17 cellular contexts compared by ENCODE assay signal in genomic region chr2:205808493-205809121, GRCh38.
DNase-seq lines count a peak whose midpoint lies in the region; TF ChIP-seq lines count a peak whose summit lies in the region.
"Had no signal": no experiment of that assay in that cellular context is flagged by ENCODE, and none has a peak within 500 bp of the region (broad histone marks: within the 10 kb centered on the region; RNA-seq: fewer than 3 reads in every experiment).

No MANE protein-coding gene starts in this region.

- DNase-seq in GM23248 = peak; percentile 37
- peak; percentile 56 for DNase-seq in NCI-H1694 treated with DMSO at 0.1 percent for 48 hours (lab: John Stamatoyannopoulos, UW)
- peak; percentile 81 for DNase-seq in fibroblast of gingiva (ENCODE audit: low read depth)
- DNase-seq in progenitor cell of endocrine pancreas (ENCODE audit: low spot score, unreplicated experiment) = no peak
- DNase-seq in NCI-H526 treated with DMSO at 0.1 percent for 48 hours (lab: John Stamatoyannopoulos, UW) = no peak
- no peak for DNase-seq in activated CD4-positive, alpha-beta T cell treated with anti-CD3 and anti-CD28 coated beads, Interleukin-2, amount 10 ng/mL, durations not matched to agents 24 days and 14 days
- DNase-seq in GM10266 (ENCODE audit: extremely low spot score) = no peak
- no peak for DNase-seq in activated CD4-positive, CD25-positive, alpha-beta regulatory T cell treated with anti-CD3 and anti-CD28 coated beads, Interleukin-2, amount 50 U/mL, for 72 hours
- DNase-seq: activated CD4-positive, alpha-beta T cell treated with anti-CD3 and anti-CD28 coated beads for 36 hours; NCI-H187; NCI-H510A; stimulated activated CD4-positive, alpha-beta T cell treated with anti-CD3 and anti-CD28 coated beads, Interleukin-12 subunit alpha, Interleukin-12 subunit beta, amount 100 ng/mL, for 4 hours had no signal

- WGBS in GM23248 (ENCODE audit: low coverage in 1 of 2, low lambda C conversion rate in 2 of 2, missing lambda C conversion rate in 2 of 2), 2 experiments = 3 to 5% methylated on average over 7 of the region's 7 CpGs

- no peaks in the 10 kb centered on the region for H3K27me3 Mint-ChIP-seq in progenitor cell of endocrine pancreas
- peaks cover 19% of the 10 kb centered on the region for H3K27me3 Mint-ChIP-seq in activated CD4-positive, alpha-beta T cell treated with anti-CD3 and anti-CD28 coated beads, Interleukin-2, amount 10 ng/mL, durations not matched to agents 24 days and 14 days

- no peaks in the 10 kb centered on the region for H3K9me2 ChIP-seq in GM23248 (ENCODE audit: insufficient read depth)

- H3K4me3 Mint-ChIP-seq in progenitor cell of endocrine pancreas (ENCODE audit: low read depth) = no peak overlapping the region
- H3K4me3 Mint-ChIP-seq in activated CD4-positive, alpha-beta T cell treated with anti-CD3 and anti-CD28 coated beads, Interleukin-2, amount 10 ng/mL, durations not matched to agents 24 days and 14 days = no peak overlapping the region
- H3K4me3 Mint-ChIP-seq: activated CD4-positive, alpha-beta T cell treated with anti-CD3 and anti-CD28 coated beads for 36 hours; activated naive CD4-positive, alpha-beta T cell treated with anti-CD3 and anti-CD28 coated beads, Interleukin-2, amount 50 U/mL, for 24 hours; IgD-negative memory B cell; neural progenitor cell had no signal

- no peaks in the 10 kb centered on the region for H3F3A ChIP-seq in GM23248 (ENCODE audit: insufficient read depth)

- H3K9ac ChIP-seq in GM23248 = no peak overlapping the region
- H3K9ac ChIP-seq: neural progenitor cell had no signal

- no peaks in the 10 kb centered on the region for H4K20me1 ChIP-seq in GM23248 (ENCODE audit: insufficient read depth)

- no peaks in the 10 kb centered on the region for H3K36me3 Mint-ChIP-seq in progenitor cell of endocrine pancreas (ENCODE audit: insufficient read depth)
- H3K36me3 Mint-ChIP-seq in activated CD4-positive, alpha-beta T cell treated with anti-CD3 and anti-CD28 coated beads, Interleukin-2, amount 10 ng/mL, durations not matched to agents 24 days and 14 days (ENCODE audit: low read depth) = no peaks in the 10 kb centered on the region
- H3K36me3 Mint-ChIP-seq: activated naive CD4-positive, alpha-beta T cell treated with anti-CD3 and anti-CD28 coated beads, Interleukin-2, amount 50 U/mL, for 24 hours; IgD-negative memory B cell; neural progenitor cell had no signal

- TF ChIP-seq CTCF in progenitor cell of endocrine pancreas (IDR thresholded peaks at IDR 0.05; ENCODE audit: unreplicated experiment) = no peak
- no peak for TF ChIP-seq CTCF in GM10266 (IDR thresholded peaks at IDR 0.05; ENCODE audit: control insufficient read depth, insufficient read depth, low read depth, missing control alignments)

- no peaks in the 10 kb centered on the region for H3K9me3 Mint-ChIP-seq in progenitor cell of endocrine pancreas (ENCODE audit: low read depth)
- H3K9me3 Mint-ChIP-seq in activated CD4-positive, alpha-beta T cell treated with anti-CD3 and anti-CD28 coated beads, Interleukin-2, amount 10 ng/mL, durations not matched to agents 24 days and 14 days = no peaks in the 10 kb centered on the region
- H3K9me3 Mint-ChIP-seq: activated naive CD4-positive, alpha-beta T cell treated with anti-CD3 and anti-CD28 coated beads, Interleukin-2, amount 50 U/mL, for 24 hours; IgD-negative memory B cell; neural progenitor cell had no signal

- intact Hi-C loops in activated CD4-positive, alpha-beta T cell treated with anti-CD3 and anti-CD28 coated beads, Interleukin-2, amount 10 ng/mL, durations not matched to agents 24 days and 14 days (cut with micrococcal nuclease) = no loop called here

- H3K4me2 ChIP-seq in GM23248 (ENCODE audit: unreplicated experiment) = no peak overlapping the region
- H3K4me2 ChIP-seq: neural progenitor cell had no signal

- in situ Hi-C loops in GM23248 (cut with MboI) = no loop called here

- H3K9me3 ChIP-seq in GM23248 (ENCODE audit: low read depth) = no peaks in the 10 kb centered on the region
- H3K9me3 ChIP-seq: ascending aorta, prostate gland had no signal

- no peak overlapping the region for H3K4me3 ChIP-seq in GM23248
- H3K4me3 ChIP-seq: ascending aorta, neural progenitor cell, prostate gland had no signal

- H3K4me1 ChIP-seq in GM23248 (ENCODE audit: insufficient read depth) = no peaks in the 10 kb centered on the region
- H3K4me1 ChIP-seq: ascending aorta, prostate gland had no signal

- peak overlapping the region; percentile 60 for H3K27ac Mint-ChIP-seq in progenitor cell of endocrine pancreas
- H3K27ac Mint-ChIP-seq in activated CD4-positive, alpha-beta T cell treated with anti-CD3 and anti-CD28 coated beads, Interleukin-2, amount 10 ng/mL, durations not matched to agents 24 days and 14 days = no peak overlapping the region
- H3K27ac Mint-ChIP-seq: activated CD4-positive, alpha-beta T cell treated with anti-CD3 and anti-CD28 coated beads for 36 hours; activated naive CD4-positive, alpha-beta T cell treated with anti-CD3 and anti-CD28 coated beads, Interleukin-2, amount 50 U/mL, for 24 hours; IgD-negative memory B cell; neural progenitor cell had no signal

- H3K4me1 Mint-ChIP-seq in progenitor cell of endocrine pancreas (ENCODE audit: low read depth) = peaks cover 23% of the 10 kb centered on the region
- H3K4me1 Mint-ChIP-seq in activated CD4-positive, alpha-beta T cell treated with anti-CD3 and anti-CD28 coated beads, Interleukin-2, amount 10 ng/mL, durations not matched to agents 24 days and 14 days = no peaks in the 10 kb centered on the region
- H3K4me1 Mint-ChIP-seq: activated CD4-positive, alpha-beta T cell treated with anti-CD3 and anti-CD28 coated beads for 36 hours; activated naive CD4-positive, alpha-beta T cell treated with anti-CD3 and anti-CD28 coated beads, Interleukin-2, amount 50 U/mL, for 24 hours; IgD-negative memory B cell had no signal

- no peak overlapping the region for H2AFZ ChIP-seq in GM23248
- H2AFZ ChIP-seq: neural progenitor cell had no signal

- peaks cover 7% of the 10 kb centered on the region; the same call in 1 of the 2 replicates for H3K27me3 ChIP-seq in GM23248 (replicated peaks; ENCODE audit: insufficient read depth)
- H3K27me3 ChIP-seq: ascending aorta, neural progenitor cell had no signal

- H3K36me3 ChIP-seq in GM23248 (ENCODE audit: low read depth) = no peaks in the 10 kb centered on the region
- H3K36me3 ChIP-seq: ascending aorta, neural progenitor cell, prostate gland had no signal

- no peaks in the 10 kb centered on the region for H3K79me2 ChIP-seq in GM23248 (ENCODE audit: insufficient read depth)

- H3K27ac ChIP-seq in GM23248 = no peak overlapping the region
- H3K27ac ChIP-seq: ascending aorta, neural progenitor cell, prostate gland had no signal

Comparison
In these comparisons a context has a peak if more than half of its experiments do, and no peak if none do; other contexts are left out.
1. DNase-seq: peak in GM23248 (single experiment), NCI-H1694 treated with DMSO at 0.1 percent for 48 hours (single experiment) and fibroblast of gingiva (single experiment); none in progenitor cell of endocrine pancreas (single experiment), NCI-H526 treated with DMSO at 0.1 percent for 48 hours (single experiment), activated CD4-positive, alpha-beta T cell treated with anti-CD3 and anti-CD28 coated beads, Interleukin-2, amount 10 ng/mL, durations not matched to agents 24 days and 14 days (single experiment), GM10266 (single experiment) and activated CD4-positive, CD25-positive, alpha-beta regulatory T cell treated with anti-CD3 and anti-CD28 coated beads, Interleukin-2, amount 50 U/mL, for 72 hours (single experiment).